ENCODE assay signal across 15 cellular contexts in genomic region chr6:56399672-56400263, GRCh38.
DNase-seq lines count a peak whose midpoint lies in the region; TF ChIP-seq lines count a peak whose summit lies in the region.
"Had no signal": no experiment of that assay in that cellular context is flagged by ENCODE, and none has a peak within 500 bp of the region (broad histone marks: within the 10 kb centered on the region; RNA-seq: fewer than 3 reads in every experiment).

No MANE protein-coding gene starts in this region.

- TF ChIP-seq RAD21 in liver (IDR thresholded peaks at IDR 0.05), result peak in 1 of 2 donors; percentile 29

- TF ChIP-seq POLR2A in Peyer's patch (IDR thresholded peaks at IDR 0.05) (peak in 1 of 2 donors; percentile 46), lower leg skin (IDR thresholded peaks at IDR 0.05) (no peak)

- DNase-seq in Calu3 (peak; percentile 39), NCI-H146 (lab: John Stamatoyannopoulos, UW) (peak; percentile 91), Peyer's patch (peak in 2 of 3 donors; percentile 63 to 75), lower leg skin (ENCODE audit: low spot score in 2 of 2) (no peak), DMS114 treated with DMSO at 0.1 percent for 48 hours (lab: John Stamatoyannopoulos, UW; ENCODE audit: unreplicated experiment) (no peak), Karpas-422 (no peak), RPMI8226 (no peak)
- DNase-seq: activated naive CD4-positive, alpha-beta T cell; brain microvascular endothelial cell; effector CD8-positive, alpha-beta T cell; naive B cell; NCI-H524; Right ventricle myocardium superior had no signal

- peak overlapping the region in 2 of 4 donors; percentile 65 to 86 for H3K27ac ChIP-seq in Peyer's patch
- peak overlapping the region; percentile 81 to 85 for H3K27ac ChIP-seq in liver (ENCODE audit: low read depth in 1 of 2, low read length in 2 of 2)
- H3K27ac ChIP-seq in Karpas-422 (ENCODE audit: low read length), result no peak overlapping the region
- H3K27ac ChIP-seq: brain microvascular endothelial cell, prostate gland had no signal

- H3K9ac ChIP-seq in liver (ENCODE audit: low read depth in 1 of 2, low read length in 2 of 2), result peak overlapping the region in 1 of 2 donors; percentile 12
- no peak overlapping the region for H3K9ac ChIP-seq in Karpas-422 (ENCODE audit: low read length)

- peaks cover 4% of the 10 kb centered on the region for H3K9me3 Mint-ChIP-seq in Calu3 (ENCODE audit: low read depth, unreplicated experiment)

- intact Hi-C loops in Calu3 (cut with micrococcal nuclease; ENCODE audit: unreplicated experiment), result no loop called here
- intact Hi-C loops in lower leg skin (cut with DNase I; ENCODE audit: low total_unique reads), result no loop called here

- WGBS in liver, result 29% methylated on average over 10 of the region's 10 CpGs
- 79 to 89% methylated on average over 10 of the region's 10 CpGs for WGBS in lower leg skin, 2 donors

- peak overlapping the region; percentile 58 for H3K4me3 Mint-ChIP-seq in Calu3 (ENCODE audit: low read depth, unreplicated experiment)
- H3K4me3 Mint-ChIP-seq: naive B cell had no signal

- no peaks in the 10 kb centered on the region for H3K27me3 Mint-ChIP-seq in Calu3 (ENCODE audit: unreplicated experiment)

- H3K9me3 ChIP-seq in Peyer's patch, result no peaks in the 10 kb centered on the region
- peaks cover 0 to 2% (median 0%) of the 10 kb centered on the region in 4 donors for H3K9me3 ChIP-seq in liver (ENCODE audit: control insufficient read depth in 4 of 4, low read length in 3 of 4)
- no peaks in the 10 kb centered on the region for H3K9me3 ChIP-seq in Karpas-422 (ENCODE audit: low read length)
- H3K9me3 ChIP-seq: prostate gland had no signal

- peaks cover 0 to 6% (median 0%) of the 10 kb centered on the region in 4 donors for H3K4me1 ChIP-seq in Peyer's patch
- peaks cover 5 to 26% (median 15%) of the 10 kb centered on the region in 4 donors for H3K4me1 ChIP-seq in liver (ENCODE audit: control insufficient read depth in 4 of 4, insufficient read depth in 4 of 4, low read length in 3 of 4)
- H3K4me1 ChIP-seq in Karpas-422 (ENCODE audit: low read length), result no peaks in the 10 kb centered on the region

- no peak overlapping the region for H2AFZ ChIP-seq in Karpas-422 (ENCODE audit: low read length)

- no peaks in the 10 kb centered on the region for H3K79me2 ChIP-seq in Karpas-422 (ENCODE audit: low read length)

- H3K36me3 Mint-ChIP-seq in Calu3 (ENCODE audit: insufficient read depth, unreplicated experiment), result peaks cover 7% of the 10 kb centered on the region

- no peaks in the 10 kb centered on the region for H3K36me3 ChIP-seq in Peyer's patch
- no peaks in the 10 kb centered on the region for H3K36me3 ChIP-seq in liver (ENCODE audit: control insufficient read depth in 4 of 4, insufficient read depth in 3 of 4, low read depth in 1 of 4, low read length in 3 of 4)
- H3K36me3 ChIP-seq in Karpas-422 (ENCODE audit: insufficient read depth, low read length), result no peaks in the 10 kb centered on the region
- H3K36me3 ChIP-seq: brain microvascular endothelial cell, prostate gland had no signal

- H3K27ac Mint-ChIP-seq in Calu3 (ENCODE audit: unreplicated experiment), result peak overlapping the region; percentile 27
- H3K27ac Mint-ChIP-seq: naive B cell had no signal

- H3K4me1 Mint-ChIP-seq in Calu3 (ENCODE audit: low read depth, unreplicated experiment), result peaks cover 23% of the 10 kb centered on the region
- H3K4me1 Mint-ChIP-seq: naive B cell had no signal

- TF ChIP-seq CTCF in Calu3 (IDR thresholded peaks at IDR 0.05; ENCODE audit: unreplicated experiment) (no peak), Peyer's patch (IDR thresholded peaks at IDR 0.05) (no peak), liver (IDR thresholded peaks at IDR 0.05; ENCODE audit: low read depth, low read length, missing input control) (no peak), lower leg skin (IDR thresholded peaks at IDR 0.05) (no peak)

- H3K9me2 ChIP-seq in Karpas-422 (replicated peaks; ENCODE audit: insufficient read depth, low read length), result no peaks in the 10 kb centered on the region

- H3K4me2 ChIP-seq in Karpas-422 (ENCODE audit: low read depth, low read length, poor library complexity, severe bottlenecking), result no peak overlapping the region

- H3K4me3 ChIP-seq in Peyer's patch, result peak overlapping the region in 2 of 4 donors; percentile 22 to 28
- peak overlapping the region; percentile 41 to 52 (median 45) for H3K4me3 ChIP-seq in liver (ENCODE audit: low read depth in 1 of 3, low read length in 3 of 3)
- no peak overlapping the region for H3K4me3 ChIP-seq in lower leg skin (ENCODE audit: low read depth, poor library complexity, severe bottlenecking)
- no peak overlapping the region for H3K4me3 ChIP-seq in Karpas-422 (ENCODE audit: low read length)
- H3K4me3 ChIP-seq: prostate gland had no signal

- no peaks in the 10 kb centered on the region for H4K20me1 ChIP-seq in Karpas-422 (ENCODE audit: insufficient read depth, low read depth, low read length)

- no peaks in the 10 kb centered on the region for H3K27me3 ChIP-seq in Peyer's patch
- H3K27me3 ChIP-seq in liver (ENCODE audit: control insufficient read depth in 4 of 4, insufficient read depth in 4 of 4, low read length in 3 of 4), result no peaks in the 10 kb centered on the region
- no peaks in the 10 kb centered on the region for H3K27me3 ChIP-seq in Karpas-422 (ENCODE audit: low read length)
- H3K27me3 ChIP-seq: brain microvascular endothelial cell had no signal

- CTCF ChIA-PET in Calu3 (lab: Charles Lee), result interaction anchor here (0.7 to 1.2 kb wide), 2 partner anchors 29 to 345 kb away, joined by 3 to 7 read pairs; no protein-coding TSS in a partner anchor

- no TSS peak for BruUV-seq in Calu3 (replicated peaks; lab: Mats Ljungman, UMichigan)

TF ChIP-seq in liver, 16 proteins besides CTCF, POLR2A, EP300 and RAD21:
- peak; percentile 99 for TF ChIP-seq SP1 (IDR thresholded peaks at IDR 0.05)
- TF ChIP-seq FOXA2 (IDR thresholded peaks at IDR 0.05), result peak; percentile 94
- peak; percentile 61 for TF ChIP-seq NR2F2 (IDR thresholded peaks at IDR 0.05)
- TF ChIP-seq HNF4A (conservative IDR thresholded peaks at IDR 0.05), result peak; percentile 89 to 93
- TF ChIP-seq JUND (IDR thresholded peaks at IDR 0.05), result peak; percentile 92 to 96
- TF ChIP-seq YY1 (IDR thresholded peaks at IDR 0.05), result peak; percentile 86
- peak; percentile 85 for TF ChIP-seq HNF4G (IDR thresholded peaks at IDR 0.05)
- TF ChIP-seq ZBTB33 (IDR thresholded peaks at IDR 0.05), result peak; percentile 89
- TF ChIP-seq RXRA (IDR thresholded peaks at IDR 0.05), result peak; percentile 97 to 99
- TF ChIP-seq GABPA (IDR thresholded peaks at IDR 0.05 in 1 of 2, conservative IDR thresholded peaks at IDR 0.05 in 1 of 2), result no peak
- peak; percentile 81 for TF ChIP-seq MAX (IDR thresholded peaks at IDR 0.05)
- TF ChIP-seq EGR1 (IDR thresholded peaks at IDR 0.05; ENCODE audit: low read depth in 2 of 2), result peak in 1 of 2 donors; percentile 50
- peak; percentile 29 for TF ChIP-seq ATF3 (IDR thresholded peaks at IDR 0.05)
- TF ChIP-seq TAF1 (conservative IDR thresholded peaks at IDR 0.05), result peak; percentile 62
- peak; percentile 57 for TF ChIP-seq REST (IDR thresholded peaks at IDR 0.05)
- peak; percentile 92 for TF ChIP-seq FOXA1 (IDR thresholded peaks at IDR 0.05)

Comparison
In these comparisons a context has a peak if more than half of its experiments do, and no peak if none do; other contexts are left out.
1. DNase-seq: peak in Calu3 (single experiment), NCI-H146 (single experiment) and Peyer's patch (2 of 3); none in lower leg skin (0 of 2), DMS114 treated with DMSO at 0.1 percent for 48 hours (single experiment), Karpas-422 (single experiment) and RPMI8226 (single experiment).
2. H3K4me3 ChIP-seq: peak in liver (3 of 3); none in lower leg skin (single experiment) and Karpas-422 (single experiment).